In genomic region chr11:75439026-75439425, GRCh38 we compare ENCODE assay signal across 31 cellular contexts.
"Had no signal": no experiment of that assay in that cellular context is flagged by ENCODE, and none has a peak within 500 bp of the region (broad histone marks: within the 10 kb centered on the region; RNA-seq: fewer than 3 reads in every experiment).

No MANE protein-coding gene starts in this region.

- DNase-seq: colonic mucosa; effector CD8-positive, alpha-beta T cell; endodermal cell; foreskin keratinocyte; mesenchymal stem cell; naive B cell; occipital lobe; stimulated activated CD4-positive, alpha-beta T cell treated with anti-CD3 and anti-CD28 coated beads, Interleukin-12 subunit alpha, Interleukin-12 subunit beta, amount 100 ng/mL, for 4 hours; stimulated activated CD4-positive, alpha-beta T cell treated with anti-CD3 and anti-CD28 coated beads, Interleukin-1b, Interleukin-23, amount 100 ng/mL, for 48 hours; stimulated activated CD4-positive, alpha-beta T cell treated with anti-CD3 and anti-CD28 coated beads, Interleukin-4, amount 100 ng/mL, for 1 hour; stimulated activated CD8-positive, alpha-beta memory T cell treated with anti-CD3 and anti-CD28 coated beads, Interleukin-4, amount 100 ng/mL, for 48 hours; stimulated activated naive CD8-positive, alpha-beta T cell treated with anti-CD3 and anti-CD28 coated beads, Interleukin-15, Interleukin-2, amounts not matched to agents 100 U/mL and 50 U/mL, for 24 hours; substantia nigra; testis; tibial artery had no signal

- H3K4me1 ChIP-seq: colonic mucosa, foreskin keratinocyte, left lung, parathyroid adenoma, prostate gland, right atrium auricular region, testis, tibial artery had no signal

- H3K27me3 ChIP-seq: colonic mucosa, esophagus muscularis mucosa, heart left ventricle, hepatocyte, left lung, right atrium auricular region, testis, tibial artery had no signal

- H3K27ac Mint-ChIP-seq: dendritic cell treated with granulocyte-macrophage colony-stimulating factor and Interleukin-4, amounts not matched to agents 40 ng/mL and 50 ng/mL, for 4 days; endodermal cell; mesothelial cell of epicardium; type B pancreatic cell had no signal

- H3K4me3 Mint-ChIP-seq: dendritic cell treated with granulocyte-macrophage colony-stimulating factor and Interleukin-4, amounts not matched to agents 40 ng/mL and 50 ng/mL, for 4 days; endodermal cell; mesothelial cell of epicardium; natural killer cell treated with Interleukin-12 subunit alpha and Interleukin-12 subunit beta and Interleukin-15 and Interleukin-18, amount 100 ng/mL, for 72 hours; type B pancreatic cell had no signal

- H3K79me2 ChIP-seq: hepatocyte, parathyroid adenoma had no signal

- H3K4me2 ChIP-seq: hepatocyte, smooth muscle cell had no signal

- H3K36me3 Mint-ChIP-seq: mesothelial cell of epicardium; naive B cell; natural killer cell treated with Interleukin-12 subunit alpha and Interleukin-12 subunit beta and Interleukin-15 and Interleukin-18, amount 100 ng/mL, for 72 hours; type B pancreatic cell had no signal

- H3K27me3 Mint-ChIP-seq: dendritic cell treated with granulocyte-macrophage colony-stimulating factor and Interleukin-4, amounts not matched to agents 40 ng/mL and 50 ng/mL, for 4 days had no signal

- H3K9ac ChIP-seq: parathyroid adenoma had no signal

- H3K4me1 Mint-ChIP-seq: mesothelial cell of epicardium, naive B cell had no signal

- H3K27ac ChIP-seq: colonic mucosa, esophagus muscularis mucosa, foreskin keratinocyte, gastroesophageal sphincter, heart left ventricle, hepatocyte, left lung, parathyroid adenoma, prostate gland, right atrium auricular region, testis, tibial artery had no signal

- ATAC-seq: foreskin keratinocyte; gastroesophageal sphincter; heart left ventricle; left cardiac atrium; left lung; mucosa of descending colon; sciatic nerve; stimulated activated naive CD8-positive, alpha-beta T cell treated with anti-CD3 and anti-CD28 coated beads, Interleukin-15, Interleukin-2, amounts not matched to agents 100 U/mL and 50 U/mL, for 24 hours had no signal

- H3K4me3 ChIP-seq: colonic mucosa, esophagus muscularis mucosa, gastroesophageal sphincter, heart left ventricle, hepatocyte, left lung, mucosa of descending colon, prostate gland, right atrium auricular region, smooth muscle cell, testis, tibial artery had no signal

- H3K9me3 ChIP-seq: colonic mucosa, esophagus muscularis mucosa, gastroesophageal sphincter, heart left ventricle, left lung, mucosa of descending colon, prostate gland, right atrium auricular region, testis, tibial artery had no signal

- H2AFZ ChIP-seq: hepatocyte, parathyroid adenoma had no signal

- H3K36me3 ChIP-seq: colonic mucosa, prostate gland, right atrium auricular region had no signal

- H3K9me3 Mint-ChIP-seq: dendritic cell treated with granulocyte-macrophage colony-stimulating factor and Interleukin-4, amounts not matched to agents 40 ng/mL and 50 ng/mL, for 4 days; endodermal cell; mesothelial cell of epicardium; naive B cell; natural killer cell treated with Interleukin-12 subunit alpha and Interleukin-12 subunit beta and Interleukin-15 and Interleukin-18, amount 100 ng/mL, for 72 hours; type B pancreatic cell had no signal
